Comparison of ENCODE assay signal across 13 cellular contexts in genomic region chr17:5527647-5528250, GRCh38. TPM values are rescaled to one million over a fixed set of nuclear protein-coding genes. Genes with fewer than 3 reads are reported as not detected.
DNase-seq lines count a peak whose midpoint lies in the region; ATAC-seq and TF ChIP-seq lines count a peak whose summit lies in the region.
"Had no signal": no experiment of that assay in that cellular context is flagged by ENCODE, and none has a peak within 500 bp of the region (broad histone marks: within the 10 kb centered on the region; RNA-seq: fewer than 3 reads in every experiment).

No MANE protein-coding gene starts in this region.

- H3K36me3 ChIP-seq in muscle layer of duodenum (ENCODE audit: control insufficient read depth in 1 of 2, insufficient read depth in 2 of 2, low read length in 2 of 2) (peaks cover 10 to 14% of the 10 kb centered on the region in 2 donors), thoracic aorta (peaks cover 33% of the 10 kb centered on the region)

- no peaks in the 10 kb centered on the region for H3K9me3 Mint-ChIP-seq in activated T-cell treated with anti-CD3 and anti-CD28 coated beads, Interleukin-2, amount 50 U/mL, for 24 hours
- H3K9me3 Mint-ChIP-seq in chondrocyte (ENCODE audit: low read depth) (no peaks in the 10 kb centered on the region), CD14-positive monocyte (no peaks in the 10 kb centered on the region)
- H3K9me3 Mint-ChIP-seq: activated T-cell treated with anti-CD3 and anti-CD28 coated beads, Interleukin-2, amount 50 U/mL, for 72 hours; T-cell had no signal

- H3K4me1 ChIP-seq in muscle layer of duodenum (ENCODE audit: control insufficient read depth in 1 of 2, insufficient read depth in 2 of 2, low read length in 2 of 2) (peaks cover 0 to 11% of the 10 kb centered on the region in 2 donors), thoracic aorta (ENCODE audit: control insufficient read depth in 1 of 2, low read depth in 2 of 2) (peaks cover 6 to 18% of the 10 kb centered on the region in 2 donors)

- H3K27ac Mint-ChIP-seq in activated T-cell treated with anti-CD3 and anti-CD28 coated beads, Interleukin-2, amount 50 U/mL, for 24 hours: peak overlapping the region; percentile 94
- peak overlapping the region; percentile 96 for H3K27ac Mint-ChIP-seq in chondrocyte (ENCODE audit: unreplicated experiment)
- peak overlapping the region in 2 of 7 donors; percentile 35 to 83 for H3K27ac Mint-ChIP-seq in CD14-positive monocyte

- H3K9me3 ChIP-seq in muscle layer of duodenum (ENCODE audit: control insufficient read depth in 1 of 2, low read length in 2 of 2) (no peaks in the 10 kb centered on the region), thoracic aorta (no peaks in the 10 kb centered on the region)

- H3K27ac ChIP-seq in muscle layer of duodenum (ENCODE audit: low read length) (peak overlapping the region; percentile 71), thoracic aorta (peak overlapping the region; percentile 78 to 85)

- H3K4me1 Mint-ChIP-seq in activated T-cell treated with anti-CD3 and anti-CD28 coated beads, Interleukin-2, amount 50 U/mL, for 24 hours (ENCODE audit: low read depth): peaks cover 18% of the 10 kb centered on the region
- H3K4me1 Mint-ChIP-seq in chondrocyte (ENCODE audit: low read depth): peaks cover 18% of the 10 kb centered on the region
- no peaks in the 10 kb centered on the region for H3K4me1 Mint-ChIP-seq in CD14-positive monocyte
- H3K4me1 Mint-ChIP-seq: T-cell had no signal

- no peak for DNase-seq in activated T-cell treated with anti-CD3 and anti-CD28 coated beads, Interleukin-2, amount 50 U/mL, for 24 hours
- DNase-seq in activated T-cell treated with anti-CD3 and anti-CD28 coated beads, Interleukin-2, amount 50 U/mL, for 1 hour: no peak
- no peak for DNase-seq in chondrocyte (ENCODE audit: low spot score)
- no peak for DNase-seq in thoracic aorta (ENCODE audit: low spot score)
- DNase-seq in CD14-positive monocyte (ENCODE audit: low spot score): no peak
- DNase-seq: activated CD4-positive, alpha-beta T cell treated with anti-CD3 and anti-CD28 coated beads for 1 hour; activated T-cell treated with anti-CD3 and anti-CD28 coated beads, Interleukin-2, amount 50 U/mL, for 72 hours; midbrain; NCI-H2171; T-cell had no signal

- H3K36me3 Mint-ChIP-seq in activated T-cell treated with anti-CD3 and anti-CD28 coated beads, Interleukin-2, amount 50 U/mL, for 24 hours (ENCODE audit: low read depth): peaks cover 86% of the 10 kb centered on the region
- H3K36me3 Mint-ChIP-seq in chondrocyte (ENCODE audit: low read depth) (peaks cover 3% of the 10 kb centered on the region), CD14-positive monocyte (peaks cover 96 to 100% of the 10 kb centered on the region in 2 donors)

- no peaks in the 10 kb centered on the region for H3K27me3 Mint-ChIP-seq in activated T-cell treated with anti-CD3 and anti-CD28 coated beads, Interleukin-2, amount 50 U/mL, for 24 hours
- no peaks in the 10 kb centered on the region for H3K27me3 Mint-ChIP-seq in chondrocyte (ENCODE audit: low read depth)
- peaks cover 0 to 4% (median 0%) of the 10 kb centered on the region in 3 donors for H3K27me3 Mint-ChIP-seq in CD14-positive monocyte (ENCODE audit: low read depth in 3 of 3)
- H3K27me3 Mint-ChIP-seq: T-cell had no signal

- ATAC-seq in thoracic aorta (ENCODE audit: insufficient number of reproducible peaks, low FRiP score, low read depth) (no peak), HG02840 (IDR thresholded peaks at IDR 0.05; ENCODE audit: low FRiP score, unreplicated experiment) (no peak), HG02938 (IDR thresholded peaks at IDR 0.05; ENCODE audit: unreplicated experiment) (no peak)

- H3K27me3 ChIP-seq in muscle layer of duodenum (ENCODE audit: low read depth, low read length) (no peaks in the 10 kb centered on the region), thoracic aorta (replicated peaks; ENCODE audit: insufficient read depth) (no peaks in the 10 kb centered on the region)

- H3K4me3 ChIP-seq in muscle layer of duodenum (ENCODE audit: low read depth in 1 of 2, low read length in 2 of 2) (no peak overlapping the region), thoracic aorta (no peak overlapping the region)

- TF ChIP-seq CTCF in chondrocyte (IDR thresholded peaks at IDR 0.05): no peak
- TF ChIP-seq CTCF in thoracic aorta (IDR thresholded peaks at IDR 0.05): no peak
- TF ChIP-seq CTCF in CD14-positive monocyte (IDR thresholded peaks at IDR 0.05): no peak

- intact Hi-C loops in CD14-positive monocyte (cut with micrococcal nuclease): no loop called here

- H3K4me3 Mint-ChIP-seq in activated T-cell treated with anti-CD3 and anti-CD28 coated beads, Interleukin-2, amount 50 U/mL, for 24 hours: no peak overlapping the region
- no peak overlapping the region for H3K4me3 Mint-ChIP-seq in chondrocyte (ENCODE audit: unreplicated experiment)
- no peak overlapping the region for H3K4me3 Mint-ChIP-seq in CD14-positive monocyte
- H3K4me3 Mint-ChIP-seq: T-cell had no signal

RNA-seq across cellular contexts. Expression of gene MIS12, which starts 41.4 kb away (rescaled TPM):
- total RNA-seq in chondrocyte (12.2 to 16.0 TPM (median 14.0 TPM) in 3 replicates), thoracic aorta (10 to 100 TPM; 10.3 to 12.8 TPM)
- polyA plus RNA-seq in CD14-positive monocyte: 10 to 100 TPM in 1 of 2 donors, 1 to 10 TPM in 1; 6.9 to 10.8 TPM

RNA-seq across cellular contexts. Expression of gene DERL2, which starts 41.8 kb away (rescaled TPM):
- total RNA-seq in chondrocyte (71.8 to 84.9 TPM (median 74.9 TPM) in 3 replicates), thoracic aorta (10 to 100 TPM; 12.5 to 56.1 TPM)
- 10 to 100 TPM; 81.6 to 84.9 TPM for polyA plus RNA-seq in CD14-positive monocyte

RNA-seq across cellular contexts. Expression of gene NLRP1, which starts 56.6 kb away (rescaled TPM):
- 24.7 to 37.2 TPM (median 24.8 TPM) in 3 replicates for total RNA-seq in chondrocyte
- 10 to 100 TPM; 62.7 to 73.2 TPM for total RNA-seq in thoracic aorta
- 10 to 100 TPM; 13.2 to 17.3 TPM for polyA plus RNA-seq in CD14-positive monocyte

RNA-seq across cellular contexts. Expression of gene DHX33, which starts 59.0 kb away (rescaled TPM):
- total RNA-seq in chondrocyte (12.7 to 16.6 TPM (median 13.7 TPM) in 3 replicates), thoracic aorta (10 to 100 TPM; 13.3 to 19.8 TPM)
- polyA plus RNA-seq in CD14-positive monocyte: under 1 TPM; 0.72 to 0.96 TPM
